21 cellular contexts compared by ENCODE assay signal in the genomic region with DNA sequence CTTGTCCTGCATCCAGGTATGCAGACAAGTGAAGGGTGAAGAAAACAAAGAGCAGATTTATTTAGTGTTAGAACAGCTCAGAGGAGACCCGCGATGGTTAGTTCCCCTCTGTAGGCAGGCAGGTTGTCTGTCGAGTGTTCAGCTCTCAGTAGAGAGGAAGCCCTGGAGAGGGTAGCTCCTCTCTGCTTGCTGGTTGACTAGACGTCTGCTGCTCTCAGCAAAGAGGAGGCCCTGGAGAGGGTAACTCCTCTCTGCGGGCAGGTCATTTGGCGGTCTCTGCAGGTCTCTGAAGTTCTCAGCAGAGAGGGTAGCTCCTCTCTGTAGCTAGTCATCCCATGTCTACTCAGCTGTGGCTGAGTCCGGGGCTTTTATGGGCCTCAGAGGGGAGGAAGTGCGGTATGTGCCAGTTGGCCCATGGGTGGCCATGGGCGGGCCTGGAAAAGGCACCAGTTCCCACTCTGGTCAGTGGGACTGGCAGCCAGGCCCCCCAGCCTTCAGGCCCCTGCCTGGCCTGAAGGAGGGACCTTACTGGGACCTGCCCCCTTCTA.
"Had no signal": no experiment of that assay in that cellular context is flagged by ENCODE, and none has a peak within 500 bp of the region (broad histone marks: within the 10 kb centered on the region; RNA-seq: fewer than 3 reads in every experiment).

No MANE protein-coding gene starts in this region.

- H3K9me3 ChIP-seq: SK-N-SH had no signal

- FAIRE-seq: HepG2, RCC 7860 had no signal

- DNase-seq: IMR-90, Kasumi-1, MM.1S, NCI-H1092 treated with DMSO at 0.1 percent for 48 hours, NCI-H1436, NCI-H187, NCI-H2029, NCI-H2081 treated with DMSO at 0.1 percent for 48 hours, NCI-H2171, NCI-H226, NCI-H446, NCI-H510A, NCI-H524 treated with DMSO at 0.1 percent for 48 hours, NCI-H69, NCI-H774, RPMI8226, SHP77, SK-N-SH had no signal

- H3K4me2 ChIP-seq: KMS-11, SK-N-SH had no signal

- H3K9ac ChIP-seq: KMS-11, SK-N-SH had no signal

- H3K27ac ChIP-seq: KMS-11 had no signal

- ATAC-seq: HepG2 had no signal
